In the genomic region with DNA sequence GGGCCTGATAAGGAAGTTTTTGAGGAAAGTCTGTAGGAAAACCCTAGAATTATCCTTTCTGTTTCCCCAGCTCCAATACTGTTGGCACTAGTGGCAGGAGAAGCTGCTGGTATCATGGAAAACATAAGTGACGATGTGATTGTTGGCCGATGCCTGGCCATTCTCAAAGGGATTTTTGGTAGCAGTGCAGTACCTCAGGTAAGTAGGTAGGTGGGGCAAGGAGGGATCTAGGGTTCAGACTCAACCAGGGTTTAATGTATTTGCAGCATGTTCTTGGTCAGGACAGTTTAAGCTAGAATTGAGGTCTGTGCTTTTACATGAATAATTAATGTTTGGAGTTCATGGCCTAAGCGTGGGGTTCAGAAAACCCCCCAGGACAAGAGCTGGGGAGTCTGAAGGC, we compare ENCODE assay signal across 12 cellular contexts.
DNase-seq lines count a peak whose midpoint lies in the region; ATAC-seq, FAIRE-seq and TF ChIP-seq lines count a peak whose summit lies in the region.
"Had no signal": no experiment of that assay in that cellular context is flagged by ENCODE, and none has a peak within 500 bp of the region (broad histone marks: within the 10 kb centered on the region; RNA-seq: fewer than 3 reads in every experiment).

No MANE protein-coding gene starts in this region.

- TF ChIP-seq CTCF in HepG2 (CRISPR knock-in tag; IDR thresholded peaks at IDR 0.05): peak; percentile 22
- peak in 2 of 4 donors; percentile 11 to 12 for TF ChIP-seq CTCF in right lobe of liver (IDR thresholded peaks at IDR 0.05)
- peak; percentile 28; the same call in 1 of the 2 replicates for TF ChIP-seq CTCF in SK-N-SH (IDR thresholded peaks at IDR 0.05)
- peak; percentile 29 for TF ChIP-seq CTCF in fibroblast of mammary gland (conservative IDR thresholded peaks at IDR 0.05; ENCODE audit: control insufficient read depth, insufficient read depth, low read depth, low read length)

- H2AFZ ChIP-seq in HepG2 (ENCODE audit: low read length) (no peak overlapping the region), SK-N-SH (ENCODE audit: low read depth) (no peak overlapping the region)

- CTCF ChIA-PET in HepG2 (lab: Yijun Ruan, JAX; ENCODE audit: low intra/inter-chr PET ratio, low total read pairs) (interaction anchor here (1.0 kb wide), 1 partner anchor 103 kb away, joined by 3 read pairs; no protein-coding TSS in a partner anchor), SK-N-SH (lab: Yijun Ruan, JAX) (interaction anchor here (1.5 to 3.9 kb wide), 4 partner anchors 12 to 105 kb away, joined by 5 to 22 read pairs (median 8); no protein-coding TSS in a partner anchor)

- DNase-seq in HepG2 (ENCODE audit: low spot score): no peak
- DNase-seq in right lobe of liver: no peak
- DNase-seq in SK-N-SH: no peak
- no peak for DNase-seq in fibroblast of mammary gland (ENCODE audit: low read depth)
- DNase-seq in AG08395 (ENCODE audit: low spot score): no peak
- DNase-seq in DMS79 treated with DMSO at 0.1 percent for 48 hours (lab: John Stamatoyannopoulos, UW): no peak
- no peak for DNase-seq in NCI-H345 (lab: John Stamatoyannopoulos, UW)
- DNase-seq: glutamatergic neuron, NCI-H524 treated with DMSO at 0.1 percent for 48 hours, SHP77 treated with DMSO at 0.1 percent for 48 hours had no signal

- WGBS in HepG2 (ENCODE audit: low lambda C conversion rate): 100% methylated on average over 3 of the region's 3 CpGs
- 94% methylated on average over 3 of the region's 3 CpGs for WGBS in right lobe of liver (ENCODE audit: insufficient coverage, low coverage, low lambda C conversion rate, missing lambda C conversion rate)
- WGBS in SK-N-SH (ENCODE audit: low lambda C conversion rate): 100% methylated on average over 3 of the region's 3 CpGs

- H3K4me2 ChIP-seq in HepG2 (ENCODE audit: low read depth, low read length) (no peak overlapping the region), SK-N-SH (no peak overlapping the region)

- in situ Hi-C loops in HepG2 (cut with HindIII; ENCODE audit: extremely low pct_ligation_motif_present, low pct_unique_long_range_greater_than_20kb): loop anchor here (10.0 kb wide), 1 partner anchor 107 kb away; the partner anchor contains the start of gene LACTBL1

- BruUV-seq in HepG2 (replicated peaks; lab: Mats Ljungman, UMichigan): no TSS peak

- peak; percentile 21 for FAIRE-seq in HepG2 (lab: Jason Lieb, UNC)
- FAIRE-seq: colon had no signal

- TF ChIP-seq RAD21 in HepG2 (CRISPR knock-in tag; IDR thresholded peaks at IDR 0.05) (no peak), SK-N-SH (IDR thresholded peaks at IDR 0.05; ENCODE audit: low read length) (no peak)

- TF ChIP-seq EP300 in HepG2 (IDR thresholded peaks at IDR 0.05; ENCODE audit: low read depth in 2 of 2, low read length in 2 of 2) (no peak), HepG2 (CRISPR knock-in tag; IDR thresholded peaks at IDR 0.05; ENCODE audit: borderline replicate concordance) (no peak), SK-N-SH (IDR thresholded peaks at IDR 0.05; ENCODE audit: borderline replicate concordance in 1 of 2, low read depth in 1 of 2, low read length in 1 of 2) (no peak)

- H3K4me1 ChIP-seq in HepG2 (ENCODE audit: insufficient read depth, low read length): no peaks in the 10 kb centered on the region
- H3K4me1 ChIP-seq in right lobe of liver: no peaks in the 10 kb centered on the region
- H3K4me1 ChIP-seq in SK-N-SH (ENCODE audit: control insufficient read depth in 1 of 2, insufficient read depth in 2 of 2, low read depth in 1 of 2, low read length in 1 of 2): no peaks in the 10 kb centered on the region

- no peak overlapping the region for H3K4me3 Mint-ChIP-seq in stimulated activated memory B cell treated with anti-CD40 and anti-IgM and Interleukin-4, amounts not matched to agents 10 μg/mL and 1 μg/mL and 100 μg/mL, for 72 hours

- H3K4me3 ChIP-seq in HepG2 (replicated peaks in 1 of 3; ENCODE audit: insufficient read depth in 1 of 3, low read depth in 2 of 3, low read length in 3 of 3) (no peak overlapping the region), right lobe of liver (no peak overlapping the region), SK-N-SH (ENCODE audit: low read depth in 2 of 2, low read length in 1 of 2) (no peak overlapping the region), fibroblast of mammary gland (ENCODE audit: control insufficient read depth, low read depth, low read length) (no peak overlapping the region)

- no peaks in the 10 kb centered on the region for H3K79me2 ChIP-seq in HepG2 (ENCODE audit: insufficient read depth, low read length)
- H3K79me2 ChIP-seq in SK-N-SH (ENCODE audit: insufficient read depth): peaks cover 7% of the 10 kb centered on the region; the same call in 1 of the 2 replicates

- H3K4me1 Mint-ChIP-seq in stimulated activated memory B cell treated with anti-CD40 and anti-IgM and Interleukin-4, amounts not matched to agents 10 μg/mL and 1 μg/mL and 100 μg/mL, for 72 hours: no peaks in the 10 kb centered on the region

- H3K9ac ChIP-seq in HepG2 (ENCODE audit: insufficient read depth, low read depth, low read length) (no peak overlapping the region), SK-N-SH (no peak overlapping the region)

- TF ChIP-seq POLR2A in HepG2 (IDR thresholded peaks at IDR 0.05; ENCODE audit: insufficient read depth in 1 of 2, low read depth in 2 of 2, low read length in 2 of 2): no peak
- TF ChIP-seq POLR2A in right lobe of liver (IDR thresholded peaks at IDR 0.05): no peak

- peaks cover 19% of the 10 kb centered on the region for H3F3A ChIP-seq in SK-N-SH (replicated peaks; ENCODE audit: insufficient read depth)

- H3K27me3 ChIP-seq in HepG2 (ENCODE audit: control insufficient read depth in 1 of 2, insufficient read depth in 2 of 2, low read length in 2 of 2): no peaks in the 10 kb centered on the region
- no peaks in the 10 kb centered on the region for H3K27me3 ChIP-seq in right lobe of liver
- no peaks in the 10 kb centered on the region for H3K27me3 ChIP-seq in SK-N-SH (ENCODE audit: insufficient read depth)

- peak; percentile 52 for ATAC-seq in HepG2
- no peak for ATAC-seq in right lobe of liver
- no peak for ATAC-seq in stimulated activated memory B cell treated with anti-CD40 and anti-IgM and Interleukin-4, amounts not matched to agents 10 μg/mL and 1 μg/mL and 100 μg/mL, for 72 hours

- no peaks in the 10 kb centered on the region for H3K27me3 Mint-ChIP-seq in stimulated activated memory B cell treated with anti-CD40 and anti-IgM and Interleukin-4, amounts not matched to agents 10 μg/mL and 1 μg/mL and 100 μg/mL, for 72 hours

- no peaks in the 10 kb centered on the region for H3K9me2 ChIP-seq in SK-N-SH

- H3K27ac Mint-ChIP-seq in stimulated activated memory B cell treated with anti-CD40 and anti-IgM and Interleukin-4, amounts not matched to agents 10 μg/mL and 1 μg/mL and 100 μg/mL, for 72 hours: no peak overlapping the region

- intact Hi-C loops in HepG2 (cut with micrococcal nuclease; ENCODE audit: unreplicated experiment): no loop called here
- intact Hi-C loops in right lobe of liver (cut with DNase I): no loop called here

- H3K36me3 ChIP-seq in HepG2 (replicated peaks in 1 of 2; ENCODE audit: control insufficient read depth in 1 of 2, insufficient read depth in 2 of 2, low read length in 2 of 2): peaks cover 43 to 83% of the 10 kb centered on the region in 2 experiments
- peaks cover 0 to 50% (median 2%) of the 10 kb centered on the region in 4 donors for H3K36me3 ChIP-seq in right lobe of liver
- peaks cover 79 to 95% of the 10 kb centered on the region in 2 experiments for H3K36me3 ChIP-seq in SK-N-SH (replicated peaks in 1 of 2; ENCODE audit: control insufficient read depth in 1 of 2, insufficient read depth in 2 of 2, low read length in 1 of 2)

- H4K20me1 ChIP-seq in HepG2 (ENCODE audit: insufficient read depth, low read length) (no peaks in the 10 kb centered on the region), SK-N-SH (ENCODE audit: insufficient read depth) (peaks cover 7% of the 10 kb centered on the region)

- H3K36me3 Mint-ChIP-seq in stimulated activated memory B cell treated with anti-CD40 and anti-IgM and Interleukin-4, amounts not matched to agents 10 μg/mL and 1 μg/mL and 100 μg/mL, for 72 hours: peaks cover 65% of the 10 kb centered on the region

- H3K27ac ChIP-seq in HepG2 (ENCODE audit: extremely low read length, insufficient read depth, low read length) (no peak overlapping the region), right lobe of liver (no peak overlapping the region), SK-N-SH (ENCODE audit: low read depth in 2 of 2, low read length in 1 of 2) (no peak overlapping the region)

- POLR2A ChIA-PET in HepG2 (lab: Yijun Ruan, JAX) (no interaction called here), SK-N-SH (lab: Yijun Ruan, JAX) (no interaction called here)

- H3K9me3 Mint-ChIP-seq in stimulated activated memory B cell treated with anti-CD40 and anti-IgM and Interleukin-4, amounts not matched to agents 10 μg/mL and 1 μg/mL and 100 μg/mL, for 72 hours: no peaks in the 10 kb centered on the region

- no peaks in the 10 kb centered on the region for H3K9me3 ChIP-seq in HepG2 (ENCODE audit: low read length)
- H3K9me3 ChIP-seq in right lobe of liver: no peaks in the 10 kb centered on the region
- no peaks in the 10 kb centered on the region for H3K9me3 ChIP-seq in SK-N-SH

TF ChIP-seq in HepG2, 621 proteins besides CTCF, POLR2A, EP300 and RAD21 (continues in another document):
- TF ChIP-seq DNMT3B (CRISPR knock-in tag; conservative IDR thresholded peaks at IDR 0.05): no peak

TF ChIP-seq in SK-N-SH, 30 proteins besides CTCF, POLR2A, EP300 and RAD21 (continues in another document):
- no peak for TF ChIP-seq TCF12 (IDR thresholded peaks at IDR 0.05)
- no peak for TF ChIP-seq TEAD4 (IDR thresholded peaks at IDR 0.05; ENCODE audit: borderline replicate concordance, insufficient read depth)
- TF ChIP-seq RCOR1 (IDR thresholded peaks at IDR 0.05; ENCODE audit: low read length): no peak
- no peak for TF ChIP-seq ELF1 (IDR thresholded peaks at IDR 0.05)
- no peak for TF ChIP-seq FOXM1 (IDR thresholded peaks at IDR 0.05; ENCODE audit: low read depth)
- TF ChIP-seq, protein P1, sequence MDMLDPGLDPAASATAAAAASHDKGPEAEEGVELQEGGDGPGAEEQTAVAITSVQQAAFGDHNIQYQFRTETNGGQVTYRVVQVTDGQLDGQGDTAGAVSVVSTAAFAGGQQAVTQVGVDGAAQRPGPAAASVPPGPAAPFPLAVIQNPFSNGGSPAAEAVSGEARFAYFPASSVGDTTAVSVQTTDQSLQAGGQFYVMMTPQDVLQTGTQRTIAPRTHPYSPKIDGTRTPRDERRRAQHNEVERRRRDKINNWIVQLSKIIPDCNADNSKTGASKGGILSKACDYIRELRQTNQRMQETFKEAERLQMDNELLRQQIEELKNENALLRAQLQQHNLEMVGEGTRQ (IDR thresholded peaks at IDR 0.05; ENCODE audit: borderline replicate concordance, low read depth, low read length): no peak
- no peak for TF ChIP-seq GABPA (IDR thresholded peaks at IDR 0.05; ENCODE audit: low read depth)
- TF ChIP-seq JUND (IDR thresholded peaks at IDR 0.05): no peak

Comparison
In these comparisons a context has a peak if more than half of its experiments do, and no peak if none do; other contexts are left out.
1. Of the 25 proteins assayed by ChIP-seq in both HepG2 and SK-N-SH: peak only in HepG2: SMC3; only in SK-N-SH: none; in both: CTCF; in neither: 23.